In genomic region chr4:3112979-3113469, GRCh38 we compare ENCODE assay signal across 22 cellular contexts. TPM values are rescaled to one million over a fixed set of nuclear protein-coding genes. Genes with fewer than 3 reads are reported as not detected.
DNase-seq lines count a peak whose midpoint lies in the region; ATAC-seq and TF ChIP-seq lines count a peak whose summit lies in the region.
"Had no signal": no experiment of that assay in that cellular context is flagged by ENCODE, and none has a peak within 500 bp of the region (broad histone marks: within the 10 kb centered on the region; RNA-seq: fewer than 3 reads in every experiment).

No MANE protein-coding gene starts in this region.

- peak overlapping the region; percentile 21 for H2BK120ac ChIP-seq in mesenchymal stem cell (ENCODE audit: low read depth, low read length)

- H3K27me3 ChIP-seq in A673 (replicated peaks; ENCODE audit: insufficient read depth, low read depth, low read length, poor library complexity) (no peaks in the 10 kb centered on the region), mesenchymal stem cell (ENCODE audit: control insufficient read depth in 1 of 2, insufficient read depth in 1 of 2, low read length in 2 of 2) (no peaks in the 10 kb centered on the region)

- CTCF ChIA-PET in A673 (lab: Charles Lee) (no interaction called here), WTC11 (lab: Charles Lee) (interaction anchor here (0.5 kb wide), 1 partner anchor 134 kb away, joined by 3 read pairs; no protein-coding TSS in a partner anchor)

- H2AFZ ChIP-seq in mesenchymal stem cell (ENCODE audit: low read depth, low read length) = no peak overlapping the region

- peaks cover 94% of the 10 kb centered on the region for H3K36me3 Mint-ChIP-seq in WTC11

- H3K9me3 ChIP-seq in A673 (ENCODE audit: low read depth, low read length, poor library complexity, severe bottlenecking) (no peaks in the 10 kb centered on the region), mesenchymal stem cell (ENCODE audit: control insufficient read depth, low read length) (no peaks in the 10 kb centered on the region)
- H3K9me3 ChIP-seq: HAP-1, prostate gland had no signal

- no peak overlapping the region for H2BK12ac ChIP-seq in mesenchymal stem cell (ENCODE audit: low read length in 2 of 2)

- H3K79me1 ChIP-seq in mesenchymal stem cell (replicated peaks; ENCODE audit: low read length, poor library complexity, severe bottlenecking) = peaks cover 26% of the 10 kb centered on the region

- H3K14ac ChIP-seq in mesenchymal stem cell (ENCODE audit: low read length in 2 of 2) = no peak overlapping the region

- H3K36me3 ChIP-seq in A673 (ENCODE audit: insufficient read depth, low read length, poor library complexity, severe bottlenecking) = peaks cover 47% of the 10 kb centered on the region
- peaks cover 30 to 51% of the 10 kb centered on the region in 2 experiments for H3K36me3 ChIP-seq in mesenchymal stem cell (ENCODE audit: control insufficient read depth in 1 of 2, insufficient read depth in 2 of 2, low read depth in 1 of 2, low read length in 2 of 2)

- H3K23ac ChIP-seq in mesenchymal stem cell (ENCODE audit: low read length in 2 of 2) = no peak overlapping the region

- no peak for ATAC-seq in GM21786 (IDR thresholded peaks at IDR 0.05; ENCODE audit: unreplicated experiment)
- no peak for ATAC-seq in WTC11
- ATAC-seq in HG03520 (IDR thresholded peaks at IDR 0.05; ENCODE audit: unreplicated experiment) = no peak
- ATAC-seq: activated naive CD8-positive, alpha-beta T cell treated with anti-CD3 and anti-CD28 coated beads, Interleukin-2, amount 50 U/mL, for 24 hours; CD8-positive, alpha-beta T cell had no signal

- DNase-seq in A673 (ENCODE audit: low spot score) = peak; percentile 12
- peak; percentile 24 for DNase-seq in LHCN-M2 (ENCODE audit: low read depth)
- peak; percentile 59 for DNase-seq in epithelial cell of esophagus (ENCODE audit: low read depth)
- DNase-seq in mesenchymal stem cell = no peak
- DNase-seq in NCI-H446 (lab: John Stamatoyannopoulos, UW) = no peak
- DNase-seq in WTC11 (ENCODE audit: low spot score) = no peak
- DNase-seq: activated CD4-positive, alpha-beta T cell treated with anti-CD3 and anti-CD28 coated beads, Interleukin-2, amount 10 ng/mL, durations not matched to agents 24 days and 14 days; activated naive CD8-positive, alpha-beta T cell treated with anti-CD3 and anti-CD28 coated beads, Interleukin-2, amount 50 U/mL, for 24 hours; CD8-positive, alpha-beta T cell; effector CD4-positive, alpha-beta T cell; kidney glomerular epithelial cell; MM.1S; NCI-H1436 treated with DMSO at 0.1 percent for 48 hours; SW 1271 had no signal

- H3K18ac ChIP-seq in mesenchymal stem cell (ENCODE audit: low read depth in 1 of 2, low read length in 2 of 2) = no peak overlapping the region

- H3K4ac ChIP-seq in mesenchymal stem cell (ENCODE audit: low read depth in 1 of 2, low read length in 2 of 2) = peak overlapping the region in 1 of 2 experiments; percentile 74

- BruUV-seq in A673 (replicated peaks; lab: Mats Ljungman, UMichigan) = no TSS peak

- H3K27ac ChIP-seq in A673 (ENCODE audit: low read depth, low read length, poor library complexity, severe bottlenecking) = no peak overlapping the region
- no peak overlapping the region for H3K27ac ChIP-seq in mesenchymal stem cell (ENCODE audit: low read length, poor library complexity, severe bottlenecking)
- H3K27ac ChIP-seq: prostate gland had no signal

- H3K4me1 Mint-ChIP-seq in WTC11 = peaks cover 5% of the 10 kb centered on the region; the same call in 1 of the 2 replicates
- H3K4me1 Mint-ChIP-seq: neural crest cell had no signal

- no peak overlapping the region for H4K91ac ChIP-seq in mesenchymal stem cell (ENCODE audit: low read length)

- H2BK15ac ChIP-seq in mesenchymal stem cell (ENCODE audit: low read depth, poor library complexity, severe bottlenecking) = no peak overlapping the region

- intact Hi-C loops in A673 (cut with micrococcal nuclease; ENCODE audit: unreplicated experiment) = no loop called here

- H3K27ac Mint-ChIP-seq in WTC11 = no peak overlapping the region
- H3K27ac Mint-ChIP-seq: activated CD4-positive, alpha-beta T cell treated with anti-CD3 and anti-CD28 coated beads, Interleukin-2, amount 10 ng/mL, durations not matched to agents 24 days and 14 days; activated naive CD8-positive, alpha-beta T cell treated with anti-CD3 and anti-CD28 coated beads, Interleukin-2, amount 50 U/mL, for 24 hours; CD8-positive, alpha-beta T cell had no signal

- H2BK5ac ChIP-seq in mesenchymal stem cell (ENCODE audit: low read depth, low read length, poor library complexity, severe bottlenecking) = no peak overlapping the region

- H3K4me3 Mint-ChIP-seq in WTC11 = no peak overlapping the region
- H3K4me3 Mint-ChIP-seq: activated CD4-positive, alpha-beta T cell treated with anti-CD3 and anti-CD28 coated beads, Interleukin-2, amount 10 ng/mL, durations not matched to agents 24 days and 14 days; activated naive CD8-positive, alpha-beta T cell treated with anti-CD3 and anti-CD28 coated beads, Interleukin-2, amount 50 U/mL, for 24 hours; CD8-positive, alpha-beta T cell; central memory CD8-positive, alpha-beta T cell; neural crest cell had no signal

- H3K27me3 Mint-ChIP-seq in WTC11 (ENCODE audit: low read depth) = no peaks in the 10 kb centered on the region
- H3K27me3 Mint-ChIP-seq: activated CD4-positive, alpha-beta T cell treated with anti-CD3 and anti-CD28 coated beads, Interleukin-2, amount 10 ng/mL, durations not matched to agents 24 days and 14 days; activated naive CD8-positive, alpha-beta T cell treated with anti-CD3 and anti-CD28 coated beads, Interleukin-2, amount 50 U/mL, for 24 hours; central memory CD8-positive, alpha-beta T cell had no signal

- 64% methylated on average over 2 of the region's 3 CpGs for WGBS in mesenchymal stem cell

- no peak overlapping the region for H3K4me3 ChIP-seq in A673 (ENCODE audit: low read depth, low read length, poor library complexity, severe bottlenecking)
- no peak overlapping the region for H3K4me3 ChIP-seq in epithelial cell of esophagus (ENCODE audit: low read length)
- no peak overlapping the region for H3K4me3 ChIP-seq in mesenchymal stem cell (ENCODE audit: insufficient read depth in 1 of 2, low read depth in 1 of 2, low read length in 2 of 2)
- H3K4me3 ChIP-seq: HAP-1, prostate gland had no signal

- POLR2A ChIA-PET in A673 (lab: Charles Lee; ENCODE audit: low non-redundant PET) (no interaction called here), WTC11 (lab: Charles Lee) (no interaction called here)

- H3K4me1 ChIP-seq in A673 (ENCODE audit: insufficient read depth, low read length, poor library complexity, severe bottlenecking) = peaks cover 17% of the 10 kb centered on the region
- H3K4me1 ChIP-seq in mesenchymal stem cell (ENCODE audit: control insufficient read depth, insufficient read depth, low read depth, low read length) = peaks cover 9% of the 10 kb centered on the region
- H3K4me1 ChIP-seq: prostate gland had no signal

- no peak overlapping the region for H4K8ac ChIP-seq in mesenchymal stem cell (ENCODE audit: low read length)

- H3K4me2 ChIP-seq in mesenchymal stem cell (ENCODE audit: low read length, poor library complexity, severe bottlenecking) = no peak overlapping the region

- no peak overlapping the region for H2AK5ac ChIP-seq in mesenchymal stem cell (ENCODE audit: low read length, severe bottlenecking)

- H3K9me3 Mint-ChIP-seq in WTC11 = peaks cover 19% of the 10 kb centered on the region
- H3K9me3 Mint-ChIP-seq: activated CD4-positive, alpha-beta T cell treated with anti-CD3 and anti-CD28 coated beads, Interleukin-2, amount 10 ng/mL, durations not matched to agents 24 days and 14 days; activated naive CD8-positive, alpha-beta T cell treated with anti-CD3 and anti-CD28 coated beads, Interleukin-2, amount 50 U/mL, for 24 hours; CD8-positive, alpha-beta T cell; central memory CD8-positive, alpha-beta T cell; neural crest cell had no signal

- TF ChIP-seq CTCF in A673 (conservative IDR thresholded peaks at IDR 0.05; ENCODE audit: low read depth, low read length) (no peak), epithelial cell of esophagus (IDR thresholded peaks at IDR 0.05; ENCODE audit: insufficient read depth, low read depth, low read length, missing control alignments) (no peak), WTC11 (IDR thresholded peaks at IDR 0.05) (no peak)

- H3K9ac ChIP-seq in mesenchymal stem cell (ENCODE audit: low read length) = no peak overlapping the region

TF ChIP-seq in WTC11, 78 proteins besides CTCF, POLR2A, EP300 and RAD21 (continues in another document):
- TF ChIP-seq ZMAT4 (CRISPR knock-in tag; IDR thresholded peaks at IDR 0.05) (no peak), ZNF263 (CRISPR knock-in tag; IDR thresholded peaks at IDR 0.05; ENCODE audit: low read depth) (no peak), TEAD4 (CRISPR knock-in tag; IDR thresholded peaks at IDR 0.05) (no peak), SMAD3 (CRISPR knock-in tag; IDR thresholded peaks at IDR 0.05; ENCODE audit: borderline replicate concordance) (no peak), OVOL2 (CRISPR knock-in tag; IDR thresholded peaks at IDR 0.05; ENCODE audit: borderline replicate concordance) (no peak), EMX1 (CRISPR knock-in tag; IDR thresholded peaks at IDR 0.05) (no peak)
- TF ChIP-seq, protein P1, sequence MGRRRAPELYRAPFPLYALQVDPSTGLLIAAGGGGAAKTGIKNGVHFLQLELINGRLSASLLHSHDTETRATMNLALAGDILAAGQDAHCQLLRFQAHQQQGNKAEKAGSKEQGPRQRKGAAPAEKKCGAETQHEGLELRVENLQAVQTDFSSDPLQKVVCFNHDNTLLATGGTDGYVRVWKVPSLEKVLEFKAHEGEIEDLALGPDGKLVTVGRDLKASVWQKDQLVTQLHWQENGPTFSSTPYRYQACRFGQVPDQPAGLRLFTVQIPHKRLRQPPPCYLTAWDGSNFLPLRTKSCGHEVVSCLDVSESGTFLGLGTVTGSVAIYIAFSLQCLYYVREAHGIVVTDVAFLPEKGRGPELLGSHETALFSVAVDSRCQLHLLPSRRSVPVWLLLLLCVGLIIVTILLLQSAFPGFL (CRISPR knock-in tag; IDR thresholded peaks at IDR 0.05; ENCODE audit: borderline replicate concordance) = no peak

RNA-seq across cellular contexts. Expression of gene HTT, which starts 38.5 kb away (rescaled TPM):
- total RNA-seq in A673 (2021) (66.8 and 86.6 TPM in 2 replicates), LHCN-M2 (2014; rRNA removed) (12.8 and 19.4 TPM in 2 replicates), WTC11 (2021) (64.1 to 85.4 TPM (median 71.4 TPM) in 3 replicates)
- 16.9 TPM for polyA plus RNA-seq in LHCN-M2 (2012)
- polyA plus RNA-seq in mesenchymal stem cell (2013, experiment 1 of 2) = 16.8 TPM
- 13.9 TPM for polyA plus RNA-seq in mesenchymal stem cell (2013, experiment 2 of 2)

RNA-seq across cellular contexts. Expression of gene HTT-AS, which starts 38.7 kb away (rescaled TPM):
- not detected in 2 replicates for total RNA-seq in A673 (2021)
- not detected in 2 replicates for total RNA-seq in LHCN-M2 (2014; rRNA removed)
- polyA plus RNA-seq in LHCN-M2 (2012) = not detected
- not detected for polyA plus RNA-seq in mesenchymal stem cell (2013, experiment 1 of 2)
- polyA plus RNA-seq in mesenchymal stem cell (2013, experiment 2 of 2) = not detected
- total RNA-seq in WTC11 (2021) = not detected in 3 replicates
- total RNA-seq: activated CD4-positive, alpha-beta T cell treated with anti-CD3 and anti-CD28 coated beads, Interleukin-2, amount 10 ng/mL, durations not matched to agents 24 days and 14 days; CD8-positive, alpha-beta T cell; mononuclear cell; neural crest cell; prostate gland; subcutaneous adipose tissue had no signal

Comparison
In these comparisons a context has a peak if more than half of its experiments do, and no peak if none do; other contexts are left out.
1. DNase-seq: peak in A673 (single experiment), LHCN-M2 (single experiment) and epithelial cell of esophagus (single experiment); none in mesenchymal stem cell (single experiment), NCI-H446 (0 of 2) and WTC11 (single experiment).